In the genomic region with DNA sequence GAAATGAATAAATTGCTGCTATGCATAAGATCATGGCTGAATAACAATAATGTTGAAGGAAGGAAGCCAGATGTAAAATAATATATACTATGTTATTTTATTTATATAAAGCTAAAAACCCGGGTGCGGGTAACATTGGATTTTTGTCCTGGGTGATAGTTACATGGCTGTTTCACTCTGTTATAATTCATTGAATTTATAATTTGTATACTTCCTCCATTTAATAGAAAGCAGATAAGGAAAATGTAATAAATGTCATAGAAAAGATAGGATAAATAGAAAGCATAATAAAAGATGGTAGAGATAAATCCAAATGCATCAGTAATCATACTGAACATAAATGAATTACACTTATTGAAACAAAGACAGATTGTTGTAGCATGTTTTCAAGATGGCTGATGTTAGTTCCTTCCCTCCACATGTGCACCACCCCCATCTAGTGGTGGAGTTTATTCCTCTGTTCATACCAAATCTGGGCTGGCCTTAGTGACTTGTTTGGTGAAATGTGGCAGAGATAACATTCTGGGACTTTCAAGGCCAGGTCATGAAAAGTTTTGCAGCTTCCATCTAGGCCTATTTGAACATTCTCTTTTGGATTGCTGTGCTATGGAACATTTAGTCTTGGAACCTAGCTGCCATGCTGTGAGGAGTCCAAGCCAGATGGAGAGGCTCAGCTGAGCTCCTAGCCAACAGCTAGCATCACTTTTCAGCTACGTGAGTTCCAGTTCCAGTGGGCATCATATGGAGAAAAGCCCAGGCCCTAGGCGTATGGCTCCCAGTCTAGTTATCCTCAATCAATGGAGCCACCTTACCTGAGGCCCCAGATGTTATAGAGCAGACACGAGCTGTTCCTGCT, we compare ENCODE assay signal across 8 cellular contexts. TPM values are rescaled to one million over a fixed set of nuclear protein-coding genes. Genes with fewer than 3 reads are reported as not detected.
A peak's percentile ranks its signal among the peaks of the same experiment; 100 is the strongest.
DNase-seq lines count a peak whose midpoint lies in the region; ATAC-seq and TF ChIP-seq lines count a peak whose summit lies in the region.

No MANE protein-coding gene starts in this region.

- no peaks in the 10 kb centered on the region for H4K20me1 ChIP-seq in OCI-LY1 (ENCODE audit: insufficient read depth, low read length)

- H3K36me3 ChIP-seq in HEK293 (ENCODE audit: control insufficient read depth in 2 of 2, insufficient read depth in 1 of 2, low read length in 2 of 2) (peaks cover 0 to 4% of the 10 kb centered on the region in 2 experiments; a peak in 2 of 3 replicates), OCI-LY1 (ENCODE audit: insufficient read depth, low read length) (peaks cover 6% of the 10 kb centered on the region; the same call in 1 of the 2 replicates)

- TF ChIP-seq CTCF in HEK293 (tag by site-specific recombination; IDR thresholded peaks at IDR 0.05) (0 out of 2 replicates have a peak, but pooled peaks have one; percentile 31), OCI-LY1 (IDR thresholded peaks at IDR 0.05; ENCODE audit: low read length) (peak; percentile 99)

- H3K9me3 ChIP-seq in HEK293 (ENCODE audit: control insufficient read depth, insufficient read depth, low read depth, low read length) (no peaks in the 10 kb centered on the region), OCI-LY1 (ENCODE audit: low read length) (peaks cover 12% of the 10 kb centered on the region)

- H3K9me3 Mint-ChIP-seq in activated T-cell treated with anti-CD3 and anti-CD28 coated beads, Interleukin-2, amount 50 U/mL, for 24 hours, result no peaks in the 10 kb centered on the region

- H3K27ac ChIP-seq in HEK293 (ENCODE audit: extremely low read depth, low read depth, low read length) (no peak overlapping the region), OCI-LY1 (ENCODE audit: low read depth, low read length, poor library complexity, severe bottlenecking) (no peak overlapping the region)

- peaks cover 14% of the 10 kb centered on the region for H3K4me1 Mint-ChIP-seq in activated T-cell treated with anti-CD3 and anti-CD28 coated beads, Interleukin-2, amount 50 U/mL, for 24 hours (ENCODE audit: low read depth)

- H2AFZ ChIP-seq in OCI-LY1 (ENCODE audit: low read length), result peak overlapping the region; percentile 91

- peak overlapping the region; percentile 32 for H3K4me2 ChIP-seq in OCI-LY1 (ENCODE audit: low read length)

- H3K36me3 Mint-ChIP-seq in activated T-cell treated with anti-CD3 and anti-CD28 coated beads, Interleukin-2, amount 50 U/mL, for 24 hours (ENCODE audit: low read depth), result peaks cover 5% of the 10 kb centered on the region

- no peaks in the 10 kb centered on the region for H3K9me2 ChIP-seq in OCI-LY1 (ENCODE audit: low read depth, low read length)

- H3F3A ChIP-seq in OCI-LY1 (ENCODE audit: insufficient read depth, low read length), result no peaks in the 10 kb centered on the region

- no peaks in the 10 kb centered on the region for H3K27me3 ChIP-seq in OCI-LY1 (ENCODE audit: insufficient read depth, low read length)

- DNase-seq in DMS 273 (lab: John Stamatoyannopoulos, UW; ENCODE audit: unreplicated experiment), result peak; percentile 87
- peak; percentile 37 for DNase-seq in activated T-cell treated with anti-CD3 and anti-CD28 coated beads, Interleukin-2, amount 50 U/mL, for 24 hours
- DNase-seq in fibroblast of the conjunctiva (ENCODE audit: low read depth), result peak; percentile 52
- peak; percentile 75 for DNase-seq in renal cortical epithelial cell (ENCODE audit: low read depth)

- peak overlapping the region; percentile 53 for H3K4me3 Mint-ChIP-seq in activated T-cell treated with anti-CD3 and anti-CD28 coated beads, Interleukin-2, amount 50 U/mL, for 24 hours

- ATAC-seq in GM19328 (IDR thresholded peaks at IDR 0.05; ENCODE audit: unreplicated experiment) (no peak), GM18870 (IDR thresholded peaks at IDR 0.05; ENCODE audit: unreplicated experiment) (no peak)

- POLR2A ChIA-PET in HEK293 (lab: Yijun Ruan, JAX), result interaction anchor here (0.5 to 0.6 kb wide), 2 partner anchors 738 to 1648 kb away, joined by 3 read pairs; no protein-coding TSS in a partner anchor

- CTCF ChIA-PET in HEK293 (lab: Yijun Ruan, JAX), result interaction anchor here (0.6 to 5.6 kb wide), 22 partner anchors 9 to 554 kb away, joined by 3 to 95 read pairs (median 5); partner anchors contain the start of gene TSPAN33

- H3K4me1 ChIP-seq in HEK293 (ENCODE audit: control insufficient read depth, insufficient read depth, low read length), result no peaks in the 10 kb centered on the region
- H3K4me1 ChIP-seq in OCI-LY1 (ENCODE audit: insufficient read depth, low read length, severe bottlenecking), result no peaks in the 10 kb centered on the region

- H3K27ac Mint-ChIP-seq in activated T-cell treated with anti-CD3 and anti-CD28 coated beads, Interleukin-2, amount 50 U/mL, for 24 hours, result no peak overlapping the region

- H3K79me2 ChIP-seq in OCI-LY1 (ENCODE audit: insufficient read depth, low read length), result no peaks in the 10 kb centered on the region

- H3K4me3 ChIP-seq in HEK293 (ENCODE audit: low read depth, low read length), result no peak overlapping the region
- H3K4me3 ChIP-seq in OCI-LY1 (ENCODE audit: low read depth, low read length, poor library complexity, severe bottlenecking), result no peak overlapping the region

- H3K27me3 Mint-ChIP-seq in activated T-cell treated with anti-CD3 and anti-CD28 coated beads, Interleukin-2, amount 50 U/mL, for 24 hours, result no peaks in the 10 kb centered on the region

- no peak overlapping the region for H3K9ac ChIP-seq in OCI-LY1 (ENCODE audit: low read length)

TF ChIP-seq in HEK293, 187 proteins besides CTCF, POLR2A, EP300 and RAD21:
- TF ChIP-seq REPIN1 (tag by site-specific recombination; IDR thresholded peaks at IDR 0.05; ENCODE audit: low read depth) (no peak), ZNF654 (tag by site-specific recombination; IDR thresholded peaks at IDR 0.05; ENCODE audit: low read depth) (peak; percentile 87), YY2 (tag by site-specific recombination; IDR thresholded peaks at IDR 0.05) (0 out of 2 replicates have a peak, but pooled peaks have one; percentile 37), ZNF391 (tag by site-specific recombination; IDR thresholded peaks at IDR 0.05; ENCODE audit: borderline replicate concordance, low read depth) (no peak)
- TF ChIP-seq, protein P1, sequence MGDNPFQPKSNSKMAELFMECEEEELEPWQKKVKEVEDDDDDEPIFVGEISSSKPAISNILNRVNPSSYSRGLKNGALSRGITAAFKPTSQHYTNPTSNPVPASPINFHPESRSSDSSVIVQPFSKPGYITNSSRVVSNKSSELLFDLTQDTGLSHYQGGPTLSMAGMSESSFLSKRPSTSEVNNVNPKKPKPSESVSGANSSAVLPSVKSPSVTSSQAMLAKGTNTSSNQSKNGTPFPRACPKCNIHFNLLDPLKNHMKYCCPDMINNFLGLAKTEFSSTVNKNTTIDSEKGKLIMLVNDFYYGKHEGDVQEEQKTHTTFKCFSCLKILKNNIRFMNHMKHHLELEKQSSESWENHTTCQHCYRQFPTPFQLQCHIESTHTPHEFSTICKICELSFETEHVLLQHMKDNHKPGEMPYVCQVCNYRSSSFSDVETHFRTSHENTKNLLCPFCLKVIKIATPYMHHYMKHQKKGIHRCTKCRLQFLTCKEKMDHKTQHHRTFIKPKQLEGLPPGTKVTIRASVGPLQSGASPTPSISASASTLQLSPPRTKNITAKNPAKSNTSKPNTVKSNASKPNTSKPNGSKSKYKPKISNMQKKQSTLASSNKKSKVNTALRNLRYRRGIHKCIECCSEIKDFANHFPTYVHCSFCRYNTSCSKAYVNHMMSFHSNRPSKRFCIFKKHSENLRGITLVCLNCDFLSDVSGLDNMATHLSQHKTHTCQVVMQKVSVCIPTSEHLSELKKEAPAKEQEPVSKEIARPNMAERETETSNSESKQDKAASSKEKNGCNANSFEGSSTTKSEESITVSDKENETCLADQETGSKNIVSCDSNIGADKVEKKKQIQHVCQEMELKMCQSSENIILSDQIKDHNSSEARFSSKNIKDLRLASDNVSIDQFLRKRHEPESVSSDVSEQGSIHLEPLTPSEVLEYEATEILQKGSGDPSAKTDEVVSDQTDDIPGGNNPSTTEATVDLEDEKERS (tag by site-specific recombination; IDR thresholded peaks at IDR 0.05), result peak; percentile 62; the same call in 1 of the 2 replicates

RNA-seq across cellular contexts. Expression of gene AHCYL2, which starts 46.9 kb away (rescaled TPM):
- total RNA-seq in renal cortical epithelial cell, result 11.3 and 34.3 TPM in 2 replicates

Comparison
In these comparisons a context has a peak if more than half of its experiments do, and no peak if none do; other contexts are left out.
1. DNase-seq: peak in every context shown above with its lines; median percentile 87 in DMS 273; 75 in renal cortical epithelial cell; 52 in fibroblast of the conjunctiva; 37 in activated T-cell treated with anti-CD3 and anti-CD28 coated beads, Interleukin-2, amount 50 U/mL, for 24 hours.